1 cellular context compared by ENCODE assay signal in the genomic region with DNA sequence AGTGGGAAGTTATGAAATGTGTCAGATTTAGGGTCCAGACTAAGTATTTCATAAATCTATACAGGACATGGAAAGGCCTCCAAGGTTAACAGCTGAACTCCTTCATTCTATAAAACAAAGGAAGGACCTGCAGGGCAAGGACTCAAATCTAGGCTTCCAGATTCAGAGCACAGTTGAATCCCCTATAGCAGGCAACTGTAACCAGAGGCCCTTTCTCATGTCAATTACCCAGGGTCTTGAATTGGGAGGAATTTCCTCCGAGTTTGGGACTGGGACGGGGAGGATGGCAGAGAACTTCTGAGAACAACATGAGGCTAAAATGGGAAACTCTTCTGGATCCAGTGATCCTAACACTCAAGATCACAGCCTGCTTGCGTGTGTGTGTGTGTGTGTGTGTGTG.
TF ChIP-seq lines count a peak whose summit lies in the region.

No MANE protein-coding gene starts in this region.

TF ChIP-seq in WTC11, 78 proteins besides CTCF, POLR2A, EP300 and RAD21 (continued from another document):
- TF ChIP-seq, protein P1, sequence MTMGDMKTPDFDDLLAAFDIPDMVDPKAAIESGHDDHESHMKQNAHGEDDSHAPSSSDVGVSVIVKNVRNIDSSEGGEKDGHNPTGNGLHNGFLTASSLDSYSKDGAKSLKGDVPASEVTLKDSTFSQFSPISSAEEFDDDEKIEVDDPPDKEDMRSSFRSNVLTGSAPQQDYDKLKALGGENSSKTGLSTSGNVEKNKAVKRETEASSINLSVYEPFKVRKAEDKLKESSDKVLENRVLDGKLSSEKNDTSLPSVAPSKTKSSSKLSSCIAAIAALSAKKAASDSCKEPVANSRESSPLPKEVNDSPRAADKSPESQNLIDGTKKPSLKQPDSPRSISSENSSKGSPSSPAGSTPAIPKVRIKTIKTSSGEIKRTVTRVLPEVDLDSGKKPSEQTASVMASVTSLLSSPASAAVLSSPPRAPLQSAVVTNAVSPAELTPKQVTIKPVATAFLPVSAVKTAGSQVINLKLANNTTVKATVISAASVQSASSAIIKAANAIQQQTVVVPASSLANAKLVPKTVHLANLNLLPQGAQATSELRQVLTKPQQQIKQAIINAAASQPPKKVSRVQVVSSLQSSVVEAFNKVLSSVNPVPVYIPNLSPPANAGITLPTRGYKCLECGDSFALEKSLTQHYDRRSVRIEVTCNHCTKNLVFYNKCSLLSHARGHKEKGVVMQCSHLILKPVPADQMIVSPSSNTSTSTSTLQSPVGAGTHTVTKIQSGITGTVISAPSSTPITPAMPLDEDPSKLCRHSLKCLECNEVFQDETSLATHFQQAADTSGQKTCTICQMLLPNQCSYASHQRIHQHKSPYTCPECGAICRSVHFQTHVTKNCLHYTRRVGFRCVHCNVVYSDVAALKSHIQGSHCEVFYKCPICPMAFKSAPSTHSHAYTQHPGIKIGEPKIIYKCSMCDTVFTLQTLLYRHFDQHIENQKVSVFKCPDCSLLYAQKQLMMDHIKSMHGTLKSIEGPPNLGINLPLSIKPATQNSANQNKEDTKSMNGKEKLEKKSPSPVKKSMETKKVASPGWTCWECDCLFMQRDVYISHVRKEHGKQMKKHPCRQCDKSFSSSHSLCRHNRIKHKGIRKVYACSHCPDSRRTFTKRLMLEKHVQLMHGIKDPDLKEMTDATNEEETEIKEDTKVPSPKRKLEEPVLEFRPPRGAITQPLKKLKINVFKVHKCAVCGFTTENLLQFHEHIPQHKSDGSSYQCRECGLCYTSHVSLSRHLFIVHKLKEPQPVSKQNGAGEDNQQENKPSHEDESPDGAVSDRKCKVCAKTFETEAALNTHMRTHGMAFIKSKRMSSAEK (CRISPR knock-in tag; IDR thresholded peaks at IDR 0.05; ENCODE audit: borderline replicate concordance): no peak
- TF ChIP-seq, protein P2, sequence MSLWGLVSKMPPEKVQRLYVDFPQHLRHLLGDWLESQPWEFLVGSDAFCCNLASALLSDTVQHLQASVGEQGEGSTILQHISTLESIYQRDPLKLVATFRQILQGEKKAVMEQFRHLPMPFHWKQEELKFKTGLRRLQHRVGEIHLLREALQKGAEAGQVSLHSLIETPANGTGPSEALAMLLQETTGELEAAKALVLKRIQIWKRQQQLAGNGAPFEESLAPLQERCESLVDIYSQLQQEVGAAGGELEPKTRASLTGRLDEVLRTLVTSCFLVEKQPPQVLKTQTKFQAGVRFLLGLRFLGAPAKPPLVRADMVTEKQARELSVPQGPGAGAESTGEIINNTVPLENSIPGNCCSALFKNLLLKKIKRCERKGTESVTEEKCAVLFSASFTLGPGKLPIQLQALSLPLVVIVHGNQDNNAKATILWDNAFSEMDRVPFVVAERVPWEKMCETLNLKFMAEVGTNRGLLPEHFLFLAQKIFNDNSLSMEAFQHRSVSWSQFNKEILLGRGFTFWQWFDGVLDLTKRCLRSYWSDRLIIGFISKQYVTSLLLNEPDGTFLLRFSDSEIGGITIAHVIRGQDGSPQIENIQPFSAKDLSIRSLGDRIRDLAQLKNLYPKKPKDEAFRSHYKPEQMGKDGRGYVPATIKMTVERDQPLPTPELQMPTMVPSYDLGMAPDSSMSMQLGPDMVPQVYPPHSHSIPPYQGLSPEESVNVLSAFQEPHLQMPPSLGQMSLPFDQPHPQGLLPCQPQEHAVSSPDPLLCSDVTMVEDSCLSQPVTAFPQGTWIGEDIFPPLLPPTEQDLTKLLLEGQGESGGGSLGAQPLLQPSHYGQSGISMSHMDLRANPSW (CRISPR knock-in tag; conservative IDR thresholded peaks at IDR 0.05; ENCODE audit: low read depth): no peak
- TF ChIP-seq, protein P3, sequence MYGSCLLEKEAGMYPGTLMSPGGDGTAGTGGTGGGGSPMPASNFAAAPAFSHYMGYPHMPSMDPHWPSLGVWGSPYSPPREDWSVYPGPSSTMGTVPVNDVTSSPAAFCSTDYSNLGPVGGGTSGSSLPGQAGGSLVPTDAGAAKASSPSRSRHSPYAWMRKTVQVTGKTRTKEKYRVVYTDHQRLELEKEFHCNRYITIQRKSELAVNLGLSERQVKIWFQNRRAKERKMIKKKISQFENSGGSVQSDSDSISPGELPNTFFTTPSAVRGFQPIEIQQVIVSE (CRISPR knock-in tag; IDR thresholded peaks at IDR 0.05; ENCODE audit: borderline replicate concordance): no peak
- TF ChIP-seq, protein P4, sequence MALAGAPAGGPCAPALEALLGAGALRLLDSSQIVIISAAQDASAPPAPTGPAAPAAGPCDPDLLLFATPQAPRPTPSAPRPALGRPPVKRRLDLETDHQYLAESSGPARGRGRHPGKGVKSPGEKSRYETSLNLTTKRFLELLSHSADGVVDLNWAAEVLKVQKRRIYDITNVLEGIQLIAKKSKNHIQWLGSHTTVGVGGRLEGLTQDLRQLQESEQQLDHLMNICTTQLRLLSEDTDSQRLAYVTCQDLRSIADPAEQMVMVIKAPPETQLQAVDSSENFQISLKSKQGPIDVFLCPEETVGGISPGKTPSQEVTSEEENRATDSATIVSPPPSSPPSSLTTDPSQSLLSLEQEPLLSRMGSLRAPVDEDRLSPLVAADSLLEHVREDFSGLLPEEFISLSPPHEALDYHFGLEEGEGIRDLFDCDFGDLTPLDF (CRISPR knock-in tag; IDR thresholded peaks at IDR 0.05): no peak
- TF ChIP-seq ZNF317 (CRISPR knock-in tag; IDR thresholded peaks at IDR 0.05; ENCODE audit: borderline replicate concordance, low read depth) (no peak), ZNF396 (CRISPR knock-in tag; IDR thresholded peaks at IDR 0.05; ENCODE audit: borderline replicate concordance) (no peak), ZNF232 (CRISPR knock-in tag; IDR thresholded peaks at IDR 0.05) (no peak)
- TF ChIP-seq, protein P5, sequence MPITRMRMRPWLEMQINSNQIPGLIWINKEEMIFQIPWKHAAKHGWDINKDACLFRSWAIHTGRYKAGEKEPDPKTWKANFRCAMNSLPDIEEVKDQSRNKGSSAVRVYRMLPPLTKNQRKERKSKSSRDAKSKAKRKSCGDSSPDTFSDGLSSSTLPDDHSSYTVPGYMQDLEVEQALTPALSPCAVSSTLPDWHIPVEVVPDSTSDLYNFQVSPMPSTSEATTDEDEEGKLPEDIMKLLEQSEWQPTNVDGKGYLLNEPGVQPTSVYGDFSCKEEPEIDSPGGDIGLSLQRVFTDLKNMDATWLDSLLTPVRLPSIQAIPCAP (CRISPR knock-in tag; IDR thresholded peaks at IDR 0.05): no peak
